In the genomic region with DNA sequence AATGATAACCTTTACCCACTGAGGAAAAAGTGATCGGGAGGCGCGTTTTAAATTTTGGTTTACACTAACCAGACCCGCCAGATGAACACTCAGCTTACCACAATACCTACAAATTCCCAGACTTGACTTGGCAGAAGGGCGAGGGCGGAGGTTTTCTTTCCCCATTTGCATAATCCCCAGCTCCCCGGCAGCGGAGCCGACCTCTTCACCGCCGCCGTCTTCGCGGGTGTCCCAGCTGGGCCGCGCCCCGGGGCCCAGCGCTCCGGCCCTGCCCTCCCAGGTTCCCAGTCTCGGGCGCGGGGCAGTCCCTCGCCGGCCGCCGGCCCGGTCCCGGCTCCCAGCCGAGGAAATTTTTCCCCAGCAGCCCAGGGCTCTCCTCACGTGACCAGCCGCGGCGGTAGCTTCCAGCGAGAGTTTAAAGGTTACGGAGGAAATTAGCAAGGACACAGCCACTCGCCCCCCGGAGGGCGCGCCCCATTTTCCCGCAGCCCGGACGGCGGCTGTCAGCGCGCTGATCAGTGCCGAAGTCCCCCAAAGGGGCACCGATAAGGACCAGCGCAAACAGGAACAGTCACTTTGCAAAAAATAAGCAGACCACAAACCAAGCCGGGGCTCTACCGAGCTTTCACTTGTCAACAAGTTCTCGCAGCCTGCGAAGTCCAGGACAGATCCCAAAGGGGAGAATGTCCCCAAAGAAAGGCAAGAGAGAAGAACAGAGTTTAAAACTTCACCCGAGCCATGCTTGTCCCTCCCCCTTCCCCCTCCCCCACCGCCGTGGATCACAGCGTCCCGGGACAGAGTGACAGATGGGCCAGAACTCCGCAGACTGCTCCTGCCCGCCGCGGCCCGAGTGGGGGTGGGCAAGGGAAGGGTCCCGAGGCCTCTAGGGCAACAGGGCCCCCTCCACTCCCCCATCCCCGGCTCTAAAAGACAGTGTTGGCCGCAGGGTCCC, we compare ENCODE assay signal across 8 cellular contexts. TPM values are rescaled to one million over a fixed set of nuclear protein-coding genes. Genes with fewer than 3 reads are reported as not detected.
A peak's percentile ranks its signal among the peaks of the same experiment; 100 is the strongest.
DNase-seq lines count a peak whose midpoint lies in the region; ATAC-seq and TF ChIP-seq lines count a peak whose summit lies in the region.

No MANE protein-coding gene starts in this region.

- TF ChIP-seq CTCF in GM23338 (conservative IDR thresholded peaks at IDR 0.05; ENCODE audit: low read depth in 2 of 2) (no peak), colonic mucosa (IDR thresholded peaks at IDR 0.05) (no peak), left lung (IDR thresholded peaks at IDR 0.05) (no peak)

- H3K4me1 Mint-ChIP-seq in GM23338: peaks cover 15% of the 10 kb centered on the region
- peaks cover 27% of the 10 kb centered on the region for H3K4me1 Mint-ChIP-seq in activated CD4-positive, alpha-beta T cell treated with anti-CD3 and anti-CD28 coated beads for 36 hours

- H3K4me2 ChIP-seq in GM23338: peak overlapping the region; percentile 93

- CTCF ChIA-PET in activated CD4-positive, alpha-beta T cell treated with anti-CD3 and anti-CD28 coated beads for 36 hours (lab: Charles Lee): interaction anchor here (0.7 to 7.7 kb wide), 6 partner anchors 10 to 285 kb away, joined by 3 to 63 read pairs (median 4); no protein-coding TSS in a partner anchor

- POLR2A ChIA-PET in activated CD4-positive, alpha-beta T cell treated with anti-CD3 and anti-CD28 coated beads for 36 hours (lab: Charles Lee): interaction anchor here (0.6 to 1.5 kb wide), 4 partner anchors 128 to 1482 kb away, joined by 3 to 5 read pairs (median 4); no protein-coding TSS in a partner anchor

- DNase-seq in GM23338 (ENCODE audit: low spot score): peak; percentile 60
- DNase-seq in M059J (ENCODE audit: low read depth): peak; percentile 54
- DNase-seq in activated CD4-positive, alpha-beta T cell treated with anti-CD3 and anti-CD28 coated beads for 36 hours: peak; percentile 77
- DNase-seq in colonic mucosa: peak; percentile 85
- peak; percentile 77 to 94 for DNase-seq in left lung
- peak; percentile 41 to 46 for DNase-seq in stimulated activated CD4-positive, alpha-beta T cell treated with anti-CD3 and anti-CD28 coated beads, Interleukin-2, amount 100 ng/mL, for 48 hours
- no peak for DNase-seq in NCI-H2081 treated with DMSO at 0.1 percent for 48 hours (lab: John Stamatoyannopoulos, UW)

- peaks cover 62% of the 10 kb centered on the region for H3K27me3 Mint-ChIP-seq in GM23338 (ENCODE audit: insufficient read depth, low read depth, poor library complexity)
- H3K27me3 Mint-ChIP-seq in activated CD4-positive, alpha-beta T cell treated with anti-CD3 and anti-CD28 coated beads for 36 hours: peaks cover 6% of the 10 kb centered on the region

- H3K36me3 ChIP-seq in ES-I3 (ENCODE audit: insufficient read depth, low read length) (no peaks in the 10 kb centered on the region), GM23338 (ENCODE audit: insufficient read depth) (no peaks in the 10 kb centered on the region), colonic mucosa (no peaks in the 10 kb centered on the region), left lung (no peaks in the 10 kb centered on the region)

- no peaks in the 10 kb centered on the region for H3K9me3 ChIP-seq in ES-I3 (ENCODE audit: control insufficient read depth, insufficient read depth, low read length)
- H3K9me3 ChIP-seq in colonic mucosa: no peaks in the 10 kb centered on the region
- H3K9me3 ChIP-seq in left lung: no peaks in the 10 kb centered on the region

- H4K20me1 ChIP-seq in GM23338 (replicated peaks; ENCODE audit: insufficient read depth): no peaks in the 10 kb centered on the region

- H3K27me3 ChIP-seq in GM23338 (ENCODE audit: insufficient read depth) (peaks cover 87% of the 10 kb centered on the region), colonic mucosa (no peaks in the 10 kb centered on the region), left lung (peaks cover 0 to 11% of the 10 kb centered on the region in 2 donors)

- H3K4me3 Mint-ChIP-seq in GM23338: peak overlapping the region; percentile 95
- H3K4me3 Mint-ChIP-seq in activated CD4-positive, alpha-beta T cell treated with anti-CD3 and anti-CD28 coated beads for 36 hours: peak overlapping the region; percentile 87

- peak overlapping the region; percentile 98 for H2AFZ ChIP-seq in GM23338

- 0 out of 2 replicates have a peak, but pooled peaks cover 2% of the 10 kb centered on the region for H3F3A ChIP-seq in GM23338 (replicated peaks; ENCODE audit: low read depth)

- peak; percentile 44 for ATAC-seq in GM23338
- peak; percentile 27 for ATAC-seq in activated CD4-positive, alpha-beta T cell treated with anti-CD3 and anti-CD28 coated beads for 36 hours
- ATAC-seq in left lung: peak; percentile 65

- H3K36me3 Mint-ChIP-seq in GM23338 (ENCODE audit: low read depth): peaks cover 2% of the 10 kb centered on the region; the same call in 1 of the 3 replicates
- H3K36me3 Mint-ChIP-seq in activated CD4-positive, alpha-beta T cell treated with anti-CD3 and anti-CD28 coated beads for 36 hours (ENCODE audit: low read depth): peaks cover 7% of the 10 kb centered on the region

- H3K27ac Mint-ChIP-seq in GM23338: no peak overlapping the region
- peak overlapping the region; percentile 89 for H3K27ac Mint-ChIP-seq in activated CD4-positive, alpha-beta T cell treated with anti-CD3 and anti-CD28 coated beads for 36 hours

- H3K27ac ChIP-seq in GM23338 (ENCODE audit: low read depth) (no peak overlapping the region), colonic mucosa (peak overlapping the region; percentile 91), left lung (peak overlapping the region; percentile 93 to 99)

- H3K9ac ChIP-seq in ES-I3 (ENCODE audit: low read depth, low read length) (peak overlapping the region; percentile 89), colonic mucosa (ENCODE audit: low read depth in 2 of 2, low read length in 2 of 2) (peak overlapping the region; percentile 80 to 97)

- peak overlapping the region; percentile 84 for H3K4me3 ChIP-seq in GM23338
- H3K4me3 ChIP-seq in colonic mucosa: peak overlapping the region; percentile 82
- H3K4me3 ChIP-seq in left lung: peak overlapping the region; percentile 74 to 82

- H3K9me2 ChIP-seq in GM23338 (ENCODE audit: insufficient read depth): no peaks in the 10 kb centered on the region

- no peaks in the 10 kb centered on the region for H3K4me1 ChIP-seq in ES-I3 (ENCODE audit: insufficient read depth, low read length)
- peaks cover 13% of the 10 kb centered on the region for H3K4me1 ChIP-seq in GM23338 (ENCODE audit: insufficient read depth)
- peaks cover 13% of the 10 kb centered on the region for H3K4me1 ChIP-seq in colonic mucosa
- H3K4me1 ChIP-seq in left lung: peaks cover 6 to 46% of the 10 kb centered on the region in 2 donors

- intact Hi-C loops in activated CD4-positive, alpha-beta T cell treated with anti-CD3 and anti-CD28 coated beads for 36 hours (cut with DNase I, micrococcal nuclease): loop anchor here (1.0 to 10.0 kb wide), 6 partner anchors 39 to 1289 kb away; a partner anchor contains a TSS
- intact Hi-C loops in colonic mucosa (cut with DNase I): loop anchor here (2.0 to 10.0 kb wide), 2 partner anchors 55 to 129 kb away; no protein-coding TSS in a partner anchor
- intact Hi-C loops in left lung (cut with DNase I): loop anchor here in 1 of 2 donors (10.0 kb wide), 1 partner anchor 285 kb away; no protein-coding TSS in a partner anchor

- no peaks in the 10 kb centered on the region for H3K79me2 ChIP-seq in GM23338 (replicated peaks; ENCODE audit: insufficient read depth)

- H3K9me3 Mint-ChIP-seq in GM23338: no peaks in the 10 kb centered on the region; the same call in 2 of the 3 replicates
- no peaks in the 10 kb centered on the region for H3K9me3 Mint-ChIP-seq in activated CD4-positive, alpha-beta T cell treated with anti-CD3 and anti-CD28 coated beads for 36 hours (ENCODE audit: low read depth)

TF ChIP-seq in GM23338, 12 proteins besides CTCF, POLR2A, EP300 and RAD21:
- TF ChIP-seq, protein P1, sequence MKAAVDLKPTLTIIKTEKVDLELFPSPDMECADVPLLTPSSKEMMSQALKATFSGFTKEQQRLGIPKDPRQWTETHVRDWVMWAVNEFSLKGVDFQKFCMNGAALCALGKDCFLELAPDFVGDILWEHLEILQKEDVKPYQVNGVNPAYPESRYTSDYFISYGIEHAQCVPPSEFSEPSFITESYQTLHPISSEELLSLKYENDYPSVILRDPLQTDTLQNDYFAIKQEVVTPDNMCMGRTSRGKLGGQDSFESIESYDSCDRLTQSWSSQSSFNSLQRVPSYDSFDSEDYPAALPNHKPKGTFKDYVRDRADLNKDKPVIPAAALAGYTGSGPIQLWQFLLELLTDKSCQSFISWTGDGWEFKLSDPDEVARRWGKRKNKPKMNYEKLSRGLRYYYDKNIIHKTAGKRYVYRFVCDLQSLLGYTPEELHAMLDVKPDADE (IDR thresholded peaks at IDR 0.05): no peak
- TF ChIP-seq EZH2 (IDR thresholded peaks at IDR 0.05; ENCODE audit: low read depth, unreplicated experiment): peak; percentile 50

RNA-seq across cellular contexts. Expression of a gene that starts 1.3 kb away (rescaled TPM):
- total RNA-seq in GM23338 (2014; rRNA removed; shearing (Covaris generic)): 0.94 and 2.7 TPM in 2 replicates
- polyA plus RNA-seq in GM23338 (2016; fragmentation: Nextera tagmentation; extraction: Ambion mirVana): 0.82 and 1.2 TPM in 2 replicates
- total RNA-seq in M059J (2014; rRNA removed; shearing (Covaris generic)): 5.9 and 6.0 TPM in 2 replicates
- total RNA-seq in activated CD4-positive, alpha-beta T cell treated with anti-CD3 and anti-CD28 coated beads for 36 hours: 10 to 100 TPM in 1 of 2 experiments, 1 to 10 TPM in 1; 9.0 to 13.2 TPM
- total RNA-seq in colonic mucosa (10 to 100 TPM; 17.5 to 25.8 TPM), left lung (10 to 100 TPM; 43.8 to 56.9 TPM)

RNA-seq across cellular contexts. Expression of a gene that starts 39.1 kb away (rescaled TPM):
- 44.3 and 46.3 TPM in 2 replicates for total RNA-seq in GM23338 (2014; rRNA removed; shearing (Covaris generic))
- polyA plus RNA-seq in GM23338 (2016; fragmentation: Nextera tagmentation; extraction: Ambion mirVana): 27.4 and 29.3 TPM in 2 replicates
- 9.8 and 18.2 TPM in 2 replicates for total RNA-seq in M059J (2014; rRNA removed; shearing (Covaris generic))
- total RNA-seq in activated CD4-positive, alpha-beta T cell treated with anti-CD3 and anti-CD28 coated beads for 36 hours: 10 to 100 TPM; 19.2 to 25.0 TPM
- total RNA-seq in colonic mucosa (10 to 100 TPM; 11.8 to 14.4 TPM), left lung (10 to 100 TPM; 13.4 to 18.2 TPM)
